ENCODE assay signal across 8 cellular contexts in genomic region chr1:162690672-162691434, GRCh38. TPM values are rescaled to one million over a fixed set of nuclear protein-coding genes. Genes with fewer than 3 reads are reported as not detected.
DNase-seq lines count a peak whose midpoint lies in the region; TF ChIP-seq lines count a peak whose summit lies in the region.
"Had no signal": no experiment of that assay in that cellular context is flagged by ENCODE, and none has a peak within 500 bp of the region (broad histone marks: within the 10 kb centered on the region; RNA-seq: fewer than 3 reads in every experiment).

No MANE protein-coding gene starts in this region.

- H3K36me3 Mint-ChIP-seq in activated T-helper 2 cell treated with anti-CD3 and anti-CD28 coated beads, Interferon-gamma antibody, Interleukin-2, Interleukin-4, amounts not matched to agents 10 μg/mL and 5 μg/mL and 100 μg/mL, durations not matched to agents 14 hours and 24 hours and 36 hours (ENCODE audit: low read depth), result no peaks in the 10 kb centered on the region
- H3K36me3 Mint-ChIP-seq: natural killer cell had no signal

- DNase-seq in KBM-7 (peak; percentile 1), astrocyte of the cerebellum (ENCODE audit: low read depth) (peak; percentile 63), iPS DF 6.9 (ENCODE audit: low read depth, low spot score) (peak; percentile 22), tibial nerve (ENCODE audit: low spot score in 2 of 2) (peak; percentile 38 to 66), cortex of kidney (lab: John Stamatoyannopoulos, UW) (no peak), ecto neural progenitor cell (ENCODE audit: low spot score) (no peak)
- DNase-seq in activated T-helper 2 cell treated with anti-CD3 and anti-CD28 coated beads, Interferon-gamma antibody, Interleukin-2, Interleukin-4, amounts not matched to agents 10 μg/mL and 5 μg/mL and 100 μg/mL, durations not matched to agents 14 hours and 24 hours and 36 hours (ENCODE audit: low spot score), result no peak
- DNase-seq: natural killer cell had no signal

- intact Hi-C loops in activated T-helper 2 cell treated with anti-CD3 and anti-CD28 coated beads, Interferon-gamma antibody, Interleukin-2, Interleukin-4, amounts not matched to agents 10 μg/mL and 5 μg/mL and 100 μg/mL, durations not matched to agents 14 hours and 24 hours and 36 hours (cut with micrococcal nuclease), result no loop called here

- no peak overlapping the region for H3K4me3 Mint-ChIP-seq in activated T-helper 2 cell treated with anti-CD3 and anti-CD28 coated beads, Interferon-gamma antibody, Interleukin-2, Interleukin-4, amounts not matched to agents 10 μg/mL and 5 μg/mL and 100 μg/mL, durations not matched to agents 14 hours and 24 hours and 36 hours (ENCODE audit: low read depth)
- H3K4me3 Mint-ChIP-seq: natural killer cell had no signal

- H3K27ac Mint-ChIP-seq in activated T-helper 2 cell treated with anti-CD3 and anti-CD28 coated beads, Interferon-gamma antibody, Interleukin-2, Interleukin-4, amounts not matched to agents 10 μg/mL and 5 μg/mL and 100 μg/mL, durations not matched to agents 14 hours and 24 hours and 36 hours, result no peak overlapping the region
- H3K27ac Mint-ChIP-seq: natural killer cell had no signal

- TF ChIP-seq CTCF in astrocyte of the cerebellum (IDR thresholded peaks at IDR 0.05; ENCODE audit: low read depth, low read length, missing control alignments) (no peak), tibial nerve (IDR thresholded peaks at IDR 0.05) (no peak)

- TF ChIP-seq POLR2A in tibial nerve (IDR thresholded peaks at IDR 0.05), result no peak

- no peak overlapping the region for H3K4me3 ChIP-seq in astrocyte of the cerebellum (ENCODE audit: low read depth, low read length)
- no peak overlapping the region for H3K4me3 ChIP-seq in iPS DF 6.9 (ENCODE audit: low read length)
- no peak overlapping the region for H3K4me3 ChIP-seq in tibial nerve

- H3K4me1 Mint-ChIP-seq in activated T-helper 2 cell treated with anti-CD3 and anti-CD28 coated beads, Interferon-gamma antibody, Interleukin-2, Interleukin-4, amounts not matched to agents 10 μg/mL and 5 μg/mL and 100 μg/mL, durations not matched to agents 14 hours and 24 hours and 36 hours (ENCODE audit: low read depth), result peaks cover 2% of the 10 kb centered on the region
- H3K4me1 Mint-ChIP-seq: natural killer cell had no signal

- H3K27ac ChIP-seq in iPS DF 6.9 (ENCODE audit: low read length), result no peak overlapping the region
- H3K27ac ChIP-seq in tibial nerve, result peak overlapping the region in 3 of 4 donors; percentile 30 to 73 (median 52)

- no CpG with 5 or more reads among the region's 7 CpGs for WGBS in iPS DF 6.9 (ENCODE audit: insufficient coverage, insufficient read length)
- WGBS in tibial nerve, 2 donors, result 28 to 33% methylated on average over 7 of the region's 7 CpGs

- H3K9me3 ChIP-seq in iPS DF 6.9 (ENCODE audit: control insufficient read depth, insufficient read depth, low read length) (no peaks in the 10 kb centered on the region), tibial nerve (no peaks in the 10 kb centered on the region)

- H3K36me3 ChIP-seq in iPS DF 6.9 (ENCODE audit: control insufficient read depth, insufficient read depth, low read length) (no peaks in the 10 kb centered on the region), tibial nerve (no peaks in the 10 kb centered on the region)

- H3K27me3 ChIP-seq in iPS DF 6.9 (ENCODE audit: control insufficient read depth, insufficient read depth, low read length) (no peaks in the 10 kb centered on the region), tibial nerve (no peaks in the 10 kb centered on the region)

- no peaks in the 10 kb centered on the region for H3K9me3 Mint-ChIP-seq in activated T-helper 2 cell treated with anti-CD3 and anti-CD28 coated beads, Interferon-gamma antibody, Interleukin-2, Interleukin-4, amounts not matched to agents 10 μg/mL and 5 μg/mL and 100 μg/mL, durations not matched to agents 14 hours and 24 hours and 36 hours
- H3K9me3 Mint-ChIP-seq: natural killer cell had no signal

- in situ Hi-C loops in KBM-7 (cut with MboI; ENCODE audit: low pct_unique_long_range_greater_than_20kb, low sequenced_read_pairs), result no loop called here
- in situ Hi-C loops in astrocyte of the cerebellum (cut with HindIII; ENCODE audit: low sequenced_read_pairs), result no loop called here

- H3K4me1 ChIP-seq in iPS DF 6.9 (ENCODE audit: control insufficient read depth, insufficient read depth, low read length) (peaks cover 5% of the 10 kb centered on the region), tibial nerve (peaks cover 3 to 52% (median 12%) of the 10 kb centered on the region in 4 donors)

- peaks cover 9% of the 10 kb centered on the region for H3K27me3 Mint-ChIP-seq in activated T-helper 2 cell treated with anti-CD3 and anti-CD28 coated beads, Interferon-gamma antibody, Interleukin-2, Interleukin-4, amounts not matched to agents 10 μg/mL and 5 μg/mL and 100 μg/mL, durations not matched to agents 14 hours and 24 hours and 36 hours (ENCODE audit: low read depth)

- peak in 1 of 2 donors; percentile 88 for TF ChIP-seq EP300 in tibial nerve (IDR thresholded peaks at IDR 0.05)

RNA-seq across cellular contexts. Expression of gene DDR2, which starts 58.6 kb away (rescaled TPM):
- 100 to 1,000 TPM in 2 of 4 donors, 10 to 100 TPM in 2; 76.5 to 120 (median 103) TPM for total RNA-seq in tibial nerve
- total RNA-seq in activated T-helper 2 cell treated with anti-CD3 and anti-CD28 coated beads, Interferon-gamma antibody, Interleukin-2, Interleukin-4, amounts not matched to agents 10 μg/mL and 5 μg/mL and 100 μg/mL, durations not matched to agents 14 hours and 24 hours and 36 hours, result 0.80 and 1.1 TPM in 2 replicates

Comparison
In these comparisons a context has a peak if more than half of its experiments do, and no peak if none do; other contexts are left out.
1. DNase-seq: peak in KBM-7 (single experiment), astrocyte of the cerebellum (single experiment), iPS DF 6.9 (single experiment) and tibial nerve (2 of 2); none in cortex of kidney (single experiment), ecto neural progenitor cell (single experiment) and activated T-helper 2 cell treated with anti-CD3 and anti-CD28 coated beads, Interferon-gamma antibody, Interleukin-2, Interleukin-4, amounts not matched to agents 10 μg/mL and 5 μg/mL and 100 μg/mL, durations not matched to agents 14 hours and 24 hours and 36 hours (single experiment).
2. RNA of gene DDR2, which starts 58.6 kb away (total RNA-seq): 76.5 to 120 TPM in tibial nerve; 0.80 to 1.1 TPM in activated T-helper 2 cell treated with anti-CD3 and anti-CD28 coated beads, Interferon-gamma antibody, Interleukin-2, Interleukin-4, amounts not matched to agents 10 μg/mL and 5 μg/mL and 100 μg/mL, durations not matched to agents 14 hours and 24 hours and 36 hours; every median in the first group is over 10 times any median in the second.